In genomic region chr4:76383001-76383400, GRCh38 we compare ENCODE assay signal across 1 cellular context.
TF ChIP-seq lines count a peak whose summit lies in the region.

No MANE protein-coding gene starts in this region.

TF ChIP-seq in H1, 55 proteins besides CTCF, POLR2A, EP300 and RAD21:
- TF ChIP-seq SAP30 (IDR thresholded peaks at IDR 0.05; ENCODE audit: insufficient read depth, insufficient replicate concordance, low read length), result no peak
- no peak for TF ChIP-seq ATF2 (IDR thresholded peaks at IDR 0.05; ENCODE audit: low read length)
- TF ChIP-seq JUN (IDR thresholded peaks at IDR 0.05; ENCODE audit: low read depth, low read length), result no peak
- no peak for TF ChIP-seq BRCA1 (IDR thresholded peaks at IDR 0.05; ENCODE audit: low read depth, low read length)
- no peak for TF ChIP-seq E2F6 (IDR thresholded peaks at IDR 0.05)
- no peak for TF ChIP-seq ASH2L (IDR thresholded peaks at IDR 0.05; ENCODE audit: low read length)
- TF ChIP-seq GABPA (IDR thresholded peaks at IDR 0.05; ENCODE audit: borderline replicate concordance, insufficient read depth, low read length), result no peak
- TF ChIP-seq FOSL1 (IDR thresholded peaks at IDR 0.05; ENCODE audit: insufficient read depth, low read depth, low read length), result no peak
- TF ChIP-seq CREB1 (IDR thresholded peaks at IDR 0.05), result no peak
- no peak for TF ChIP-seq KDM5A (IDR thresholded peaks at IDR 0.05; ENCODE audit: low read length)
- no peak for TF ChIP-seq SIRT6 (IDR thresholded peaks at IDR 0.05; ENCODE audit: low read length)
- TF ChIP-seq HDAC6 (IDR thresholded peaks at IDR 0.05; ENCODE audit: low read depth, low read length), result no peak
- no peak for TF ChIP-seq SIN3A (conservative IDR thresholded peaks at IDR 0.05 in 1 of 2, IDR thresholded peaks at IDR 0.05 in 1 of 2; ENCODE audit: low read depth in 1 of 2, low read length in 2 of 2)
- TF ChIP-seq SIX5 (IDR thresholded peaks at IDR 0.05; ENCODE audit: low read depth, low read length), result no peak
- TF ChIP-seq SUZ12 (IDR thresholded peaks at IDR 0.05; ENCODE audit: low read length), result no peak
TF ChIP-seq in H1: peak in this region for 0.
